Comparison of ENCODE assay signal across 8 cellular contexts in the genomic region with DNA sequence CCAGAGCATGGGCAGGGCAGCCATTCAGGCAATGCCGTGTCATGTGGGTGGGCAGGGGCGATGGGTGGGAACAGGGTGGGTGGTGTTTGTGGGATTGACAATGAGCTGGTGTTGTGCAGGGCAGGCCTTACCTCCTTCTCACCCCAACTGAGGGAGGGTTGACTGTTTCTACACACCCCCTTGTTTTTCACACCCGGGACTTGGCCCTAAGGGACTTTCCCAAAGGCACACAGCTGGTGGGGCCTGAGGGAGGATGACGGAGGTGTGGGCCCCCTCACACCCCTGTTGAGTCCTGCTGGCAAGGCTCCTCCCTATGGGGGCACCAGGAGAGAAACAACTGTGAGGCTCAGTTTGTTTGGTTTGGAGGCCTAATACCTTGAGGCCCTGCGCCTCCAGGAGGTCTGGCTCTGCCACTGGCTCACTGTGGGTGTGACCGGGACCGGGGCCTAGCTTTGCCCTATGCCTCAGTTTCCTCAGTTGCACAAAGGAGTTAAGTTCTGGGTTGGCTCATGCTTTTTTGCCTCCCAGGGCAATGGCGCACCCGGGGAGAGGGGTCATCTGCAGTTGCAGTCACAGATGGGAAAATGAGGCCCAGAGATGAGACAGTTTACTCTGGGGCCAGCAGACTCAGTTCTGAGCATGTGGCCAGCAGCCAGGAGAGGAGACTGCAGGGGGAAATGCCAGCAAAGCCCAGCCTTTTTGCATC. TPM values are rescaled to one million over a fixed set of nuclear protein-coding genes. Genes with fewer than 3 reads are reported as not detected.
A peak's percentile ranks its signal among the peaks of the same experiment; 100 is the strongest.
DNase-seq lines count a peak whose midpoint lies in the region; ATAC-seq, FAIRE-seq and TF ChIP-seq lines count a peak whose summit lies in the region.

No MANE protein-coding gene starts in this region.

- peaks cover 33% of the 10 kb centered on the region for H3K4me1 Mint-ChIP-seq in activated T-cell treated with anti-CD3 and anti-CD28 coated beads, Interleukin-2, amount 50 U/mL, for 4 hours (ENCODE audit: low read depth)
- H3K4me1 Mint-ChIP-seq in MCF 10A (ENCODE audit: insufficient read depth, unreplicated experiment): no peaks in the 10 kb centered on the region

- DNase-seq in activated T-cell treated with anti-CD3 and anti-CD28 coated beads, Interleukin-2, amount 50 U/mL, for 4 hours: peak; percentile 20
- DNase-seq in stimulated activated CD4-positive, alpha-beta T cell treated with anti-CD3 and anti-CD28 coated beads, Interleukin-2, amount 100 ng/mL, for 4 hours (ENCODE audit: low read depth): peak; percentile 25
- DNase-seq in urothelium cell line (ENCODE audit: low spot score) (no peak), kidney tubule cell (ENCODE audit: low spot score) (no peak), HT-29 (ENCODE audit: low spot score) (no peak), MCF 10A (ENCODE audit: unreplicated experiment) (no peak)

- TF ChIP-seq CTCF in MCF 10A (IDR thresholded peaks at IDR 0.05; ENCODE audit: unreplicated experiment): no peak

- H3K9me3 Mint-ChIP-seq in activated T-cell treated with anti-CD3 and anti-CD28 coated beads, Interleukin-2, amount 50 U/mL, for 4 hours: no peaks in the 10 kb centered on the region
- H3K9me3 Mint-ChIP-seq in MCF 10A (ENCODE audit: unreplicated experiment): no peaks in the 10 kb centered on the region

- BruUV-seq in MCF 10A (replicated peaks; lab: Mats Ljungman, UMichigan): no TSS peak

- intact Hi-C loops in MCF 10A (cut with micrococcal nuclease): no loop called here

- no peaks in the 10 kb centered on the region for H3K27me3 Mint-ChIP-seq in activated T-cell treated with anti-CD3 and anti-CD28 coated beads, Interleukin-2, amount 50 U/mL, for 4 hours (ENCODE audit: low read depth)
- no peaks in the 10 kb centered on the region for H3K27me3 Mint-ChIP-seq in MCF 10A (ENCODE audit: insufficient read depth, unreplicated experiment)

- peak; percentile 59 for ATAC-seq in GM18867 (IDR thresholded peaks at IDR 0.05; ENCODE audit: unreplicated experiment)
- ATAC-seq in HG02884 (IDR thresholded peaks at IDR 0.05; ENCODE audit: unreplicated experiment): peak; percentile 39
- ATAC-seq in activated T-cell treated with anti-CD3 and anti-CD28 coated beads, Interleukin-2, amount 50 U/mL, for 4 hours: peak; percentile 84 to 94

- FAIRE-seq in urothelium cell line (lab: Jason Lieb, UNC): no peak

- POLR2A ChIA-PET in MCF 10A (lab: Yijun Ruan, JAX): no interaction called here

- H3K4me3 Mint-ChIP-seq in activated T-cell treated with anti-CD3 and anti-CD28 coated beads, Interleukin-2, amount 50 U/mL, for 4 hours: no peak overlapping the region
- H3K4me3 Mint-ChIP-seq in MCF 10A (ENCODE audit: unreplicated experiment): no peak overlapping the region

- peaks cover 5% of the 10 kb centered on the region for H3K36me3 Mint-ChIP-seq in activated T-cell treated with anti-CD3 and anti-CD28 coated beads, Interleukin-2, amount 50 U/mL, for 4 hours (ENCODE audit: insufficient read depth)
- H3K36me3 Mint-ChIP-seq in MCF 10A (ENCODE audit: insufficient read depth, unreplicated experiment): no peaks in the 10 kb centered on the region

- no peak overlapping the region for H3K27ac Mint-ChIP-seq in MCF 10A (ENCODE audit: low read depth, unreplicated experiment)

- CTCF ChIA-PET in MCF 10A (lab: Yijun Ruan, JAX): interaction anchor here (0.7 to 0.8 kb wide), 3 partner anchors 48 to 78 kb away, joined by 3 to 4 read pairs (median 3); no protein-coding TSS in a partner anchor

RNA-seq across cellular contexts. Expression of gene DNAH1, which starts 5.1 kb away (rescaled TPM):
- 1 to 10 TPM; 6.4 to 8.4 (median 6.6) TPM for total RNA-seq in activated T-cell treated with anti-CD3 and anti-CD28 coated beads, Interleukin-2, amount 50 U/mL, for 4 hours
- total RNA-seq in HT-29 (2014; rRNA removed; shearing (Covaris generic)): 1.4 and 4.0 TPM in 2 replicates
- 3.0 and 7.6 TPM in 2 replicates for total RNA-seq in MCF 10A (2022)

RNA-seq across cellular contexts. Expression of gene GLYCTK, which starts 23.4 kb away (rescaled TPM):
- total RNA-seq in activated T-cell treated with anti-CD3 and anti-CD28 coated beads, Interleukin-2, amount 50 U/mL, for 4 hours: 10 to 100 TPM; 13.0 to 15.5 (median 13.3) TPM
- 23.0 and 29.0 TPM in 2 replicates for total RNA-seq in HT-29 (2014; rRNA removed; shearing (Covaris generic))
- total RNA-seq in MCF 10A (2022): 17.6 and 20.5 TPM in 2 replicates

RNA-seq across cellular contexts. Expression of gene WDR82, which starts 32.6 kb away (rescaled TPM):
- total RNA-seq in activated T-cell treated with anti-CD3 and anti-CD28 coated beads, Interleukin-2, amount 50 U/mL, for 4 hours: 100 to 1,000 TPM; 107 to 119 (median 115) TPM
- 16.4 and 18.9 TPM in 2 replicates for total RNA-seq in HT-29 (2014; rRNA removed; shearing (Covaris generic))
- total RNA-seq in MCF 10A (2022): 60.7 and 62.5 TPM in 2 replicates

Comparison
In these comparisons a context has a peak if more than half of its experiments do, and no peak if none do; other contexts are left out.
1. ATAC-seq: peak in every context shown above with its lines; median percentile 89 in activated T-cell treated with anti-CD3 and anti-CD28 coated beads, Interleukin-2, amount 50 U/mL, for 4 hours; 59 in GM18867; 39 in HG02884.
2. DNase-seq: peak in activated T-cell treated with anti-CD3 and anti-CD28 coated beads, Interleukin-2, amount 50 U/mL, for 4 hours (single experiment) and stimulated activated CD4-positive, alpha-beta T cell treated with anti-CD3 and anti-CD28 coated beads, Interleukin-2, amount 100 ng/mL, for 4 hours (single experiment); none in urothelium cell line (single experiment), kidney tubule cell (single experiment), HT-29 (single experiment) and MCF 10A (single experiment).